1 cellular context compared by ENCODE assay signal in the genomic region with DNA sequence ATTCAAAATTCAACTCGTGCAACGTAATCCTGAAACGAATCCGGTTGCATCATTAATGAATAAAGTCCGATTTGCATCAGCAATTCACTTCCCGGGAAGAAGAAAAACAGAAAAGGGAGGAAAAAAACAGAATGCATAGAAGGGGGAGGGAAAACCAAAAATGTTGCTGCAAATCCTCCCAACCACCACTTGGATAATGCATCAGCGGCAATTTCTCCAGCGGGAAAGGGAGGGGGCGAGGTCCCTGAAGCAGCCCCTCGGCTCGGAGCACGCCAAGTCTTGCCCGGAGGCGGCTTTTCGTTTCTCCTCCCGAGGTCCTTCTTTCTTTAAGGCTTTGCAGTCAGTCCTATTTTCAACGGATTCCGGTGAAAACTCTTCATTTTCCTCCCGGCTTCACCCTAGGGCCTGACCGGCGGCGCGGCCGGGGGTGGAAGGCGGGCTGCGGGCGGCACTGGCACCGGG.
TF ChIP-seq lines count a peak whose summit lies in the region.

No MANE protein-coding gene starts in this region.

TF ChIP-seq in HEK293, 187 proteins besides CTCF, POLR2A, EP300 and RAD21 (continued from another document and continues in another):
- no peak for TF ChIP-seq HOXA7 (CRISPR knock-in tag; IDR thresholded peaks at IDR 0.05; ENCODE audit: borderline replicate concordance)
- TF ChIP-seq ZNF292 (tag by site-specific recombination; IDR thresholded peaks at IDR 0.05; ENCODE audit: borderline replicate concordance, low read depth), result no peak
- TF ChIP-seq SP3 (tag by site-specific recombination; IDR thresholded peaks at IDR 0.05), result 0 out of 2 replicates have a peak, but pooled peaks have one; percentile 4
- TF ChIP-seq ZSCAN4 (tag by site-specific recombination; IDR thresholded peaks at IDR 0.05), result peak; percentile 68
- no peak for TF ChIP-seq BCL11B (tag by site-specific recombination; IDR thresholded peaks at IDR 0.05; ENCODE audit: low read depth)
- no peak for TF ChIP-seq ZNF248 (tag by site-specific recombination; IDR thresholded peaks at IDR 0.05)
- TF ChIP-seq ZFP37 (tag by site-specific recombination; IDR thresholded peaks at IDR 0.05), result no peak
- TF ChIP-seq ZNF473 (tag by site-specific recombination; IDR thresholded peaks at IDR 0.05), result no peak
- peak; percentile 95 for TF ChIP-seq ZNF629 (tag by site-specific recombination; IDR thresholded peaks at IDR 0.05)
- TF ChIP-seq ZBTB11 (tag by site-specific recombination; conservative IDR thresholded peaks at IDR 0.05; ENCODE audit: low read depth), result peak; percentile 64
- TF ChIP-seq ZNF501 (tag by site-specific recombination; IDR thresholded peaks at IDR 0.05), result no peak
- peak; percentile 70 for TF ChIP-seq ZBTB20 (tag by site-specific recombination; IDR thresholded peaks at IDR 0.05)
- no peak for TF ChIP-seq ZNF48 (tag by site-specific recombination; IDR thresholded peaks at IDR 0.05)
- no peak for TF ChIP-seq ZNF18 (tag by site-specific recombination; IDR thresholded peaks at IDR 0.05)
- TF ChIP-seq ZNF558 (tag by site-specific recombination; IDR thresholded peaks at IDR 0.05), result peak; percentile 91
- TF ChIP-seq ZNF121 (tag by site-specific recombination; IDR thresholded peaks at IDR 0.05), result no peak
- no peak for TF ChIP-seq PRDM4 (tag by site-specific recombination; IDR thresholded peaks at IDR 0.05)
- peak; percentile 63; the same call in 1 of the 2 replicates for TF ChIP-seq TSHZ1 (tag by site-specific recombination; IDR thresholded peaks at IDR 0.05; ENCODE audit: borderline replicate concordance)
- no peak for TF ChIP-seq ZIC2 (tag by site-specific recombination; IDR thresholded peaks at IDR 0.05)
- TF ChIP-seq, protein P1, sequence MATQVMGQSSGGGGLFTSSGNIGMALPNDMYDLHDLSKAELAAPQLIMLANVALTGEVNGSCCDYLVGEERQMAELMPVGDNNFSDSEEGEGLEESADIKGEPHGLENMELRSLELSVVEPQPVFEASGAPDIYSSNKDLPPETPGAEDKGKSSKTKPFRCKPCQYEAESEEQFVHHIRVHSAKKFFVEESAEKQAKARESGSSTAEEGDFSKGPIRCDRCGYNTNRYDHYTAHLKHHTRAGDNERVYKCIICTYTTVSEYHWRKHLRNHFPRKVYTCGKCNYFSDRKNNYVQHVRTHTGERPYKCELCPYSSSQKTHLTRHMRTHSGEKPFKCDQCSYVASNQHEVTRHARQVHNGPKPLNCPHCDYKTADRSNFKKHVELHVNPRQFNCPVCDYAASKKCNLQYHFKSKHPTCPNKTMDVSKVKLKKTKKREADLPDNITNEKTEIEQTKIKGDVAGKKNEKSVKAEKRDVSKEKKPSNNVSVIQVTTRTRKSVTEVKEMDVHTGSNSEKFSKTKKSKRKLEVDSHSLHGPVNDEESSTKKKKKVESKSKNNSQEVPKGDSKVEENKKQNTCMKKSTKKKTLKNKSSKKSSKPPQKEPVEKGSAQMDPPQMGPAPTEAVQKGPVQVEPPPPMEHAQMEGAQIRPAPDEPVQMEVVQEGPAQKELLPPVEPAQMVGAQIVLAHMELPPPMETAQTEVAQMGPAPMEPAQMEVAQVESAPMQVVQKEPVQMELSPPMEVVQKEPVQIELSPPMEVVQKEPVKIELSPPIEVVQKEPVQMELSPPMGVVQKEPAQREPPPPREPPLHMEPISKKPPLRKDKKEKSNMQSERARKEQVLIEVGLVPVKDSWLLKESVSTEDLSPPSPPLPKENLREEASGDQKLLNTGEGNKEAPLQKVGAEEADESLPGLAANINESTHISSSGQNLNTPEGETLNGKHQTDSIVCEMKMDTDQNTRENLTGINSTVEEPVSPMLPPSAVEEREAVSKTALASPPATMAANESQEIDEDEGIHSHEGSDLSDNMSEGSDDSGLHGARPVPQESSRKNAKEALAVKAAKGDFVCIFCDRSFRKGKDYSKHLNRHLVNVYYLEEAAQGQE (tag by site-specific recombination; IDR thresholded peaks at IDR 0.05), result peak; percentile 40; the same call in 1 of the 2 replicates
- TF ChIP-seq, protein P2, sequence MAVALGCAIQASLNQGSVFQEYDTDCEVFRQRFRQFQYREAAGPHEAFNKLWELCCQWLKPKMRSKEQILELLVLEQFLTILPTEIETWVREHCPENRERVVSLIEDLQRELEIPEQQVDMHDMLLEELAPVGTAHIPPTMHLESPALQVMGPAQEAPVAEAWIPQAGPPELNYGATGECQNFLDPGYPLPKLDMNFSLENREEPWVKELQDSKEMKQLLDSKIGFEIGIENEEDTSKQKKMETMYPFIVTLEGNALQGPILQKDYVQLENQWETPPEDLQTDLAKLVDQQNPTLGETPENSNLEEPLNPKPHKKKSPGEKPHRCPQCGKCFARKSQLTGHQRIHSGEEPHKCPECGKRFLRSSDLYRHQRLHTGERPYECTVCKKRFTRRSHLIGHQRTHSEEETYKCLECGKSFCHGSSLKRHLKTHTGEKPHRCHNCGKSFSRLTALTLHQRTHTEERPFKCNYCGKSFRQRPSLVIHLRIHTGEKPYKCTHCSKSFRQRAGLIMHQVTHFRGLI (tag by site-specific recombination; IDR thresholded peaks at IDR 0.05), result no peak
- TF ChIP-seq ZNF221 (tag by site-specific recombination; IDR thresholded peaks at IDR 0.05; ENCODE audit: borderline replicate concordance), result no peak
- peak; percentile 86 for TF ChIP-seq KLF8 (tag by site-specific recombination; IDR thresholded peaks at IDR 0.05)
- no peak for TF ChIP-seq ZNF623 (tag by site-specific recombination; IDR thresholded peaks at IDR 0.05)
- peak; percentile 56; the same call in 1 of the 2 replicates for TF ChIP-seq MZF1 (tag by site-specific recombination; IDR thresholded peaks at IDR 0.05; ENCODE audit: borderline replicate concordance)
- TF ChIP-seq ZNF362 (tag by site-specific recombination; IDR thresholded peaks at IDR 0.05), result peak; percentile 100
- TF ChIP-seq, protein P3, sequence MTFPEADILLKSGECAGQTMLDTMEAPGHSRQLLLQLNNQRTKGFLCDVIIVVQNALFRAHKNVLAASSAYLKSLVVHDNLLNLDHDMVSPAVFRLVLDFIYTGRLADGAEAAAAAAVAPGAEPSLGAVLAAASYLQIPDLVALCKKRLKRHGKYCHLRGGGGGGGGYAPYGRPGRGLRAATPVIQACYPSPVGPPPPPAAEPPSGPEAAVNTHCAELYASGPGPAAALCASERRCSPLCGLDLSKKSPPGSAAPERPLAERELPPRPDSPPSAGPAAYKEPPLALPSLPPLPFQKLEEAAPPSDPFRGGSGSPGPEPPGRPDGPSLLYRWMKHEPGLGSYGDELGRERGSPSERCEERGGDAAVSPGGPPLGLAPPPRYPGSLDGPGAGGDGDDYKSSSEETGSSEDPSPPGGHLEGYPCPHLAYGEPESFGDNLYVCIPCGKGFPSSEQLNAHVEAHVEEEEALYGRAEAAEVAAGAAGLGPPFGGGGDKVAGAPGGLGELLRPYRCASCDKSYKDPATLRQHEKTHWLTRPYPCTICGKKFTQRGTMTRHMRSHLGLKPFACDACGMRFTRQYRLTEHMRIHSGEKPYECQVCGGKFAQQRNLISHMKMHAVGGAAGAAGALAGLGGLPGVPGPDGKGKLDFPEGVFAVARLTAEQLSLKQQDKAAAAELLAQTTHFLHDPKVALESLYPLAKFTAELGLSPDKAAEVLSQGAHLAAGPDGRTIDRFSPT (tag by site-specific recombination; IDR thresholded peaks at IDR 0.05), result no peak
- peak; percentile 91 for TF ChIP-seq WT1 (tag by site-specific recombination; IDR thresholded peaks at IDR 0.05)
- no peak for TF ChIP-seq ZNF837 (tag by site-specific recombination; IDR thresholded peaks at IDR 0.05)
- TF ChIP-seq EGR2 (tag by site-specific recombination; IDR thresholded peaks at IDR 0.05; ENCODE audit: low read depth), result no peak; the same call in 1 of the 2 replicates
- TF ChIP-seq ZNF155 (tag by site-specific recombination; IDR thresholded peaks at IDR 0.05), result no peak
- no peak for TF ChIP-seq ZNF544 (tag by site-specific recombination; IDR thresholded peaks at IDR 0.05)
- TF ChIP-seq ZFP3 (tag by site-specific recombination; IDR thresholded peaks at IDR 0.05; ENCODE audit: low read depth), result no peak
- no peak for TF ChIP-seq ZNF621 (tag by site-specific recombination; IDR thresholded peaks at IDR 0.05)
- TF ChIP-seq ZNF16 (tag by site-specific recombination; IDR thresholded peaks at IDR 0.05; ENCODE audit: low read depth), result no peak
